Comparison of ENCODE assay signal across 8 cellular contexts in the genomic region with DNA sequence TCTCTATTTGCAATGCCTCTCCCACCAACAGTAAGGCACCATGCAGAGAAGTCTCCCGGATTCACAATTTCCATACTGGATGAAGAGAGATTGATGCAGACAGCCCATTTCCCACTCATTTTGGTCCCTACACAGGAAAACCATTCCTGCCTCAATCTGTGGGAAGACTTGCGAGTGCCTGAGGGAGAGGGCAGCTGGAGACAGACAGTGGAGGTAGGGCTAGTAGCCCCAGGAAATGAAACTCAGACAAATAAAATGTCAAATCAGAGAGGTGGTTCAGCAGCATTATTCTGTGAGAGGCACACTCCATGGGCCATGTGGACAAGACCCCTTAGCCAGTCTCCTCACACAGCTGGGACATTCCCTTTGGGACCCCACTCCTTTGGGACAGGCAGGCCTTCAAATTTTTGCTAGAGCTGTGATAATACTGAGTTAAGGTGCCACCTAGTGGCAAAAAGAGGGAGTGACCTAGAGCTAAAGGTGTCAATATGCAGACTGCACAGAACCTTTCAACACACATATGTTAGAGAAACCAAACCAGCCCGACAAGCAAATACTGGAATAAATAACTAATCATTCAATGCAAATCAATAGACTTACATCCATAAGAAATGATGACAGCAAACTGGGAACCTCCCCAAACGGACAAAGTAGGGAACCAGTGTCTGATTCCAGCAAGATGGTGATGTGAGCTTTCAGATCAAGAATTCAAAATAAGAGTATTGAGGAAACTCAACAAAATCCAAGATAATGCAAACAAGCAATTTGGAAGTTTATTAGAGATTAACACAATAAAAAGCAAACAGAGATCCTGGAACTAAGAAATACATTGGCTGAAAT.
DNase-seq lines count a peak whose midpoint lies in the region; ATAC-seq and TF ChIP-seq lines count a peak whose summit lies in the region.

No MANE protein-coding gene starts in this region.

- no TSS peak for BruUV-seq in OCI-LY7 (replicated peaks; lab: Mats Ljungman, UMichigan)

- CTCF ChIA-PET in OCI-LY7 (lab: Charles Lee; ENCODE audit: unreplicated experiment): no interaction called here

- TF ChIP-seq CTCF in OCI-LY7 (conservative IDR thresholded peaks at IDR 0.05; ENCODE audit: low read length) (peak; percentile 83), fibroblast of mammary gland (conservative IDR thresholded peaks at IDR 0.05; ENCODE audit: control insufficient read depth, insufficient read depth, low read depth, low read length) (peak; percentile 55)

- H3K9me3 ChIP-seq in OCI-LY7 (ENCODE audit: low read length): no peaks in the 10 kb centered on the region

- intact Hi-C loops in OCI-LY7 (cut with micrococcal nuclease; ENCODE audit: unreplicated experiment): loop anchor here (5.0 kb wide), 1 partner anchor 345 kb away; no protein-coding TSS in a partner anchor

- no peaks in the 10 kb centered on the region for H4K20me1 ChIP-seq in OCI-LY7 (ENCODE audit: insufficient read depth, low read length)

- H3K27ac ChIP-seq in OCI-LY7 (ENCODE audit: low read depth, low read length, poor library complexity, severe bottlenecking): no peak overlapping the region

- no peaks in the 10 kb centered on the region for H3K4me1 ChIP-seq in OCI-LY7 (ENCODE audit: insufficient read depth, low read length, poor library complexity, severe bottlenecking)

- H3K4me2 ChIP-seq in OCI-LY7 (ENCODE audit: low read length): no peak overlapping the region

- POLR2A ChIA-PET in OCI-LY7 (lab: Charles Lee): interaction anchor here (0.6 kb wide), 1 partner anchor 1615 kb away, joined by 3 read pairs; no protein-coding TSS in a partner anchor

- no peaks in the 10 kb centered on the region for H3K36me3 ChIP-seq in OCI-LY7 (ENCODE audit: insufficient read depth, low read length)

- DNase-seq in DMS 273 (lab: John Stamatoyannopoulos, UW; ENCODE audit: unreplicated experiment) (peak; percentile 60), DMS 273 treated with DMSO at 0.1 percent for 48 hours (lab: John Stamatoyannopoulos, UW) (no peak), OCI-LY7 (ENCODE audit: low spot score) (peak; percentile 55), fibroblast of mammary gland (ENCODE audit: low read depth) (peak; percentile 16)
- peak; percentile 29 for DNase-seq in stimulated activated naive CD8-positive, alpha-beta T cell treated with anti-CD3 and anti-CD28 coated beads, Interleukin-15, Interleukin-2, amounts not matched to agents 100 U/mL and 50 U/mL, for 24 hours
- DNase-seq in effector CD4-positive, alpha-beta T cell: no peak

- ATAC-seq in GM18505 (IDR thresholded peaks at IDR 0.05; ENCODE audit: unreplicated experiment): peak; percentile 95
- peak; percentile 97 for ATAC-seq in HG02885 (IDR thresholded peaks at IDR 0.05; ENCODE audit: poor library complexity, unreplicated experiment)
- no peak for ATAC-seq in stimulated activated naive CD8-positive, alpha-beta T cell treated with anti-CD3 and anti-CD28 coated beads, Interleukin-15, Interleukin-2, amounts not matched to agents 100 U/mL and 50 U/mL, for 24 hours

- H3K9me2 ChIP-seq in OCI-LY7 (ENCODE audit: insufficient read depth, low read length): no peaks in the 10 kb centered on the region

- H2AFZ ChIP-seq in OCI-LY7 (ENCODE audit: low read length): no peak overlapping the region

- H3K79me2 ChIP-seq in OCI-LY7 (ENCODE audit: insufficient read depth, low read depth, low read length): no peaks in the 10 kb centered on the region

- no peak overlapping the region for H3K4me3 ChIP-seq in OCI-LY7 (ENCODE audit: low read depth, low read length, poor library complexity, severe bottlenecking)
- no peak overlapping the region for H3K4me3 ChIP-seq in fibroblast of mammary gland (ENCODE audit: control insufficient read depth, low read depth, low read length)

- TF ChIP-seq POLR2A in GM18505 (IDR thresholded peaks at IDR 0.05; ENCODE audit: borderline replicate concordance, extremely low read depth, insufficient read depth, insufficient read length): no peak

Comparison
In these comparisons a context has a peak if more than half of its experiments do, and no peak if none do; other contexts are left out.
1. DNase-seq: peak in DMS 273 (single experiment), OCI-LY7 (single experiment), fibroblast of mammary gland (single experiment) and stimulated activated naive CD8-positive, alpha-beta T cell treated with anti-CD3 and anti-CD28 coated beads, Interleukin-15, Interleukin-2, amounts not matched to agents 100 U/mL and 50 U/mL, for 24 hours (single experiment); none in DMS 273 treated with DMSO at 0.1 percent for 48 hours (single experiment) and effector CD4-positive, alpha-beta T cell (single experiment).